ENCODE assay signal across 31 cellular contexts in genomic region chr2:70632388-70632787, GRCh38.
"Had no signal": no experiment of that assay in that cellular context is flagged by ENCODE, and none has a peak within 500 bp of the region (broad histone marks: within the 10 kb centered on the region; RNA-seq: fewer than 3 reads in every experiment).

No MANE protein-coding gene starts in this region.

- H3K4me2 ChIP-seq: KMS-11, PC-9 had no signal

- H3K9me3 Mint-ChIP-seq: activated CD4-positive, alpha-beta T cell treated with anti-CD3 and anti-CD28 coated beads, Interleukin-2, amount 10 ng/mL, durations not matched to agents 24 days and 14 days; activated T-helper 17 cell treated with anti-CD3 and anti-CD28 coated beads, Interleukin-2, amount 50 U/mL, for 72 hours had no signal

- H3K9ac ChIP-seq: KMS-11 had no signal

- H2AFZ ChIP-seq: PC-9 had no signal

- H3K4me3 ChIP-seq: PC-9 had no signal

- H3K36me3 ChIP-seq: brain microvascular endothelial cell had no signal

- H3K27me3 Mint-ChIP-seq: activated naive CD8-positive, alpha-beta T cell treated with anti-CD3 and anti-CD28 coated beads for 36 hours; activated T-helper 17 cell treated with anti-CD3 and anti-CD28 coated beads, Interleukin-2, amount 50 U/mL, for 72 hours had no signal

- H3K36me3 Mint-ChIP-seq: activated naive CD8-positive, alpha-beta T cell treated with anti-CD3 and anti-CD28 coated beads for 36 hours had no signal

- H3K4me1 Mint-ChIP-seq: activated CD4-positive, alpha-beta T cell treated with anti-CD3 and anti-CD28 coated beads, Interleukin-2, amount 10 ng/mL, durations not matched to agents 24 days and 14 days; activated naive CD8-positive, alpha-beta T cell treated with anti-CD3 and anti-CD28 coated beads for 36 hours; activated T-helper 17 cell treated with anti-CD3 and anti-CD28 coated beads, Interleukin-2, amount 50 U/mL, for 72 hours had no signal

- DNase-seq: activated CD4-positive, alpha-beta T cell treated with anti-CD3 and anti-CD28 coated beads, Interleukin-2, amount 10 ng/mL, durations not matched to agents 24 days and 14 days; activated CD4-positive, alpha-beta T cell treated with anti-CD3 and anti-CD28 coated beads, Interleukin-2, amount 50 U/mL, for 4 hours; activated CD8-positive, alpha-beta T cell treated with anti-CD3 and anti-CD28 coated beads for 36 hours; activated effector memory CD4-positive, alpha-beta T cell treated with anti-CD3 and anti-CD28 coated beads, Interleukin-2, amount 50 U/mL, for 16 hours; activated naive CD4-positive, alpha-beta T cell; activated naive CD4-positive, alpha-beta T cell treated with anti-CD3 and anti-CD28 coated beads, Interleukin-2, amount 50 U/mL, for 16 hours; activated naive CD8-positive, alpha-beta T cell treated with anti-CD3 and anti-CD28 coated beads for 36 hours; activated T-cell treated with anti-CD3 and anti-CD28 coated beads, Interleukin-2, amount 50 U/mL, for 1 hour; activated T-cell treated with anti-CD3 and anti-CD28 coated beads, Interleukin-2, amount 50 U/mL, for 72 hours; amniotic stem cell; aorta; brain microvascular endothelial cell; central memory CD4-positive, alpha-beta T cell; NCI-H1092 treated with DMSO at 0.1 percent for 48 hours; NCI-H1417; NCI-H146; NCI-H187; NCI-H2107; NCI-H2171; NCI-H510A; NCI-H526; NCI-H748 treated with DMSO at 0.1 percent for 48 hours; PC-9; SIG-M5; T-cell; T-helper 17 cell had no signal

- H3K27ac ChIP-seq: brain microvascular endothelial cell, KMS-11, PC-9, RWPE1 had no signal

- H3K27ac Mint-ChIP-seq: activated CD4-positive, alpha-beta T cell treated with anti-CD3 and anti-CD28 coated beads, Interleukin-2, amount 10 ng/mL, durations not matched to agents 24 days and 14 days; activated CD8-positive, alpha-beta T cell treated with anti-CD3 and anti-CD28 coated beads for 36 hours; activated naive CD8-positive, alpha-beta T cell treated with anti-CD3 and anti-CD28 coated beads for 36 hours; activated T-cell treated with anti-CD3 and anti-CD28 coated beads, Interleukin-2, amount 50 U/mL, for 72 hours; activated T-helper 17 cell treated with anti-CD3 and anti-CD28 coated beads, Interleukin-2, amount 50 U/mL, for 72 hours; T-cell; T-helper 17 cell had no signal

- ATAC-seq: activated CD8-positive, alpha-beta T cell treated with anti-CD3 and anti-CD28 coated beads for 36 hours; activated T-cell treated with anti-CD3 and anti-CD28 coated beads, Interleukin-2, amount 50 U/mL, for 72 hours; activated T-helper 17 cell treated with anti-CD3 and anti-CD28 coated beads, Interleukin-2, amount 50 U/mL, for 72 hours; Right ventricle myocardium inferior; SK-N-SH treated with all-trans-retinoic acid at 6 μM for 48 hours; T-cell; T-helper 17 cell had no signal

- H3K4me3 Mint-ChIP-seq: activated CD4-positive, alpha-beta T cell treated with anti-CD3 and anti-CD28 coated beads, Interleukin-2, amount 10 ng/mL, durations not matched to agents 24 days and 14 days; activated CD8-positive, alpha-beta T cell treated with anti-CD3 and anti-CD28 coated beads for 36 hours; activated naive CD8-positive, alpha-beta T cell treated with anti-CD3 and anti-CD28 coated beads for 36 hours; activated T-cell treated with anti-CD3 and anti-CD28 coated beads, Interleukin-2, amount 50 U/mL, for 72 hours; activated T-helper 17 cell treated with anti-CD3 and anti-CD28 coated beads, Interleukin-2, amount 50 U/mL, for 72 hours; T-cell; T-helper 17 cell had no signal
